In the genomic region with DNA sequence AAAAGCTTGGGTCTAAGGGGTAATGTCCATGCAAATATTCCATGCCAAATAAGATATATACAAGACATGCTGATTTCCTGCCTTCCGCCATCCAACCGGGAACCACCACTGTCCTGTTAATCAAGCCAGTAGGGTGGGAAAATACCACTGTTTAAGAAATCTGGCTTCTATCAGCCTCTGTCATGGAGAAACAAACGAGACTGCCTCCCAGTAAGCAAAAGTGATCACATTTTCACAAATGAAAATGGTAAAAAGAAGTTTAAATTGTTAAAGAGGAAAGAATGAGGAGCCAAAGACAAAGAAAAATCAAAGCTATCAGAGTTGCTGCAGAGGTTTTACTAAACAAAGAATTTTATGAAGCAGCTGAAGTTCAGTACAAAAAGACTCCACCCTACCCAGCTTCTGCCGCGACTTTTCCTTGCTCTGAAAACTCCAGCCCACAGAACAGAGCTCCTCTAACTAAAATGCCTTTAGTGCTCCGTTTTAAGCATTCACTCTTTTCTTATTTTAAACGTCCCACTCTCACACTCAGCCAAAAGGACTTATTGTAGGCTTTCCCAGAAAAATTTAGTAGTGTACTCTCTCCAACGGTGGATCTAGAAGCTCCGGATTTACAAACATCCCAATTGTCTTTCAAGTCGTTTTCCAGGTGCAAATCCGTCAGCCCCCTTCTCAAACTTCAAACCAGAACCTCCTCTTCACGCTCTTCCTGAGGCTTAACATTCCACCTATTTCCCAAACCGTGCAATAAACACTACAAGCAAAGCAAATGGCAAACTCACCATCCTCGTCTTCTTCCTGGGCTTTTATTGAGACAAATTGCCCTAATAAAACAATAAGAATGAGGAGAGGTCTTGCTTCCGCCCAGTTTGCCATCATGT, we compare ENCODE assay signal across 10 cellular contexts. TPM values are rescaled to one million over a fixed set of nuclear protein-coding genes. Genes with fewer than 3 reads are reported as not detected.
A peak's percentile ranks its signal among the peaks of the same experiment; 100 is the strongest.
DNase-seq lines count a peak whose midpoint lies in the region; ATAC-seq, FAIRE-seq and TF ChIP-seq lines count a peak whose summit lies in the region.
"Had no signal": no experiment of that assay in that cellular context is flagged by ENCODE, and none has a peak within 500 bp of the region (broad histone marks: within the 10 kb centered on the region; RNA-seq: fewer than 3 reads in every experiment).

No MANE protein-coding gene starts in this region.

- H2BK15ac ChIP-seq in H1 (ENCODE audit: low read length), result no peak overlapping the region
- H2BK15ac ChIP-seq in mesenchymal stem cell (ENCODE audit: low read depth, poor library complexity, severe bottlenecking), result no peak overlapping the region

- POLR2A ChIA-PET in H1 (lab: Charles Lee; ENCODE audit: partially characterized antibody), result interaction anchor here (0.7 to 1.2 kb wide), 2 partner anchors 30 to 636 kb away, joined by 3 to 4 read pairs; no protein-coding TSS in a partner anchor

- peaks cover 16% of the 10 kb centered on the region for H3K27me3 Mint-ChIP-seq in activated T-cell treated with anti-CD3 and anti-CD28 coated beads, Interleukin-2, amount 50 U/mL, for 24 hours

- H2BK5ac ChIP-seq in H1 (ENCODE audit: low read depth, low read length) (peak overlapping the region; percentile 48; the same call in 1 of the 2 replicates), mesenchymal stem cell (ENCODE audit: low read depth, low read length, poor library complexity, severe bottlenecking) (no peak overlapping the region)

- H2AFZ ChIP-seq in H1 (ENCODE audit: low read length), result peak overlapping the region; percentile 88
- no peak overlapping the region for H2AFZ ChIP-seq in mesenchymal stem cell (ENCODE audit: low read depth, low read length)

- no peaks in the 10 kb centered on the region for H3K36me3 ChIP-seq in H1 (ENCODE audit: control insufficient read depth in 2 of 4, insufficient read depth in 4 of 4, low read length in 3 of 4)
- H3K36me3 ChIP-seq in mesenchymal stem cell (ENCODE audit: control insufficient read depth in 1 of 2, insufficient read depth in 2 of 2, low read depth in 1 of 2, low read length in 2 of 2), result peaks cover 0 to 3% of the 10 kb centered on the region in 2 experiments
- no peaks in the 10 kb centered on the region for H3K36me3 ChIP-seq in upper lobe of right lung
- H3K36me3 ChIP-seq: BLaER1 had no signal

- H4K91ac ChIP-seq in H1 (replicated peaks; ENCODE audit: insufficient read length, low read length) (no peak overlapping the region), mesenchymal stem cell (ENCODE audit: low read length) (no peak overlapping the region)

- no peak overlapping the region; the same call in 1 of the 2 replicates for H2BK20ac ChIP-seq in H1 (ENCODE audit: low read length)

- no peak for DNase-seq in activated T-cell treated with anti-CD3 and anti-CD28 coated beads, Interleukin-2, amount 50 U/mL, for 24 hours
- DNase-seq in activated T-cell treated with anti-CD3 and anti-CD28 coated beads, Interleukin-2, amount 50 U/mL, for 1 hour, result no peak
- DNase-seq in H1 (ENCODE audit: low read depth in 1 of 2, low spot score in 2 of 2) (no peak), mesenchymal stem cell (peak; percentile 90), upper lobe of right lung (no peak), DMS79 (lab: John Stamatoyannopoulos, UW) (no peak), NCI-H510A (lab: John Stamatoyannopoulos, UW) (no peak), NCI-H1436 (lab: John Stamatoyannopoulos, UW) (no peak)
- DNase-seq: activated CD4-positive, alpha-beta T cell treated with anti-CD3 and anti-CD28 coated beads, Interleukin-2, amount 50 U/mL, for 48 hours had no signal

- no peak overlapping the region for H3K23ac ChIP-seq in H1 (ENCODE audit: insufficient read length)
- H3K23ac ChIP-seq in mesenchymal stem cell (ENCODE audit: low read length in 2 of 2), result no peak overlapping the region

- no peaks in the 10 kb centered on the region for H4K20me1 ChIP-seq in H1 (replicated peaks in 1 of 2; ENCODE audit: control insufficient read depth in 1 of 2, insufficient read depth in 2 of 2, low read length in 2 of 2)
- H4K20me1 ChIP-seq: BLaER1 had no signal

- H3K4me3 ChIP-seq in H1 (ENCODE audit: extremely low read depth in 1 of 4, insufficient read depth in 2 of 4, low read depth in 3 of 4, low read length in 4 of 4), result peak overlapping the region; percentile 46 to 71 (median 58)
- peak overlapping the region; percentile 39 to 93 for H3K4me3 ChIP-seq in mesenchymal stem cell (ENCODE audit: insufficient read depth in 1 of 2, low read depth in 1 of 2, low read length in 2 of 2)
- H3K4me3 ChIP-seq in upper lobe of right lung, result peak overlapping the region; percentile 51
- H3K4me3 ChIP-seq: BLaER1 had no signal

- no peaks in the 10 kb centered on the region for H3K79me1 ChIP-seq in H1 (ENCODE audit: low read depth, low read length)
- H3K79me1 ChIP-seq in mesenchymal stem cell (replicated peaks; ENCODE audit: low read length, poor library complexity, severe bottlenecking), result no peaks in the 10 kb centered on the region

- intact Hi-C loops in upper lobe of right lung (cut with DNase I), result no loop called here

- no peak overlapping the region for H3K56ac ChIP-seq in H1 (replicated peaks; ENCODE audit: insufficient read length, low read depth, low read length)

- H3K27me3 ChIP-seq in H1 (replicated peaks in 1 of 4; ENCODE audit: control insufficient read depth in 3 of 4, extremely low read depth in 1 of 4, insufficient read depth in 3 of 4, low read length in 3 of 4), result no peaks in the 10 kb centered on the region
- no peaks in the 10 kb centered on the region for H3K27me3 ChIP-seq in mesenchymal stem cell (ENCODE audit: control insufficient read depth in 1 of 2, insufficient read depth in 1 of 2, low read length in 2 of 2)
- H3K27me3 ChIP-seq in upper lobe of right lung, result no peaks in the 10 kb centered on the region
- H3K27me3 ChIP-seq: BLaER1 had no signal

- no peak overlapping the region for H2AK5ac ChIP-seq in H1 (ENCODE audit: low read depth, low read length)
- no peak overlapping the region for H2AK5ac ChIP-seq in mesenchymal stem cell (ENCODE audit: low read length, severe bottlenecking)

- WGBS in H1 (ENCODE audit: extremely low coverage in 1 of 2, insufficient coverage in 1 of 2, insufficient read length in 1 of 2, insufficient replicate concordance in 2 of 2, low coverage in 1 of 2, low lambda C conversion rate in 2 of 2, missing lambda C conversion rate in 1 of 2), 2 experiments, result 10% methylated on average over 15 of the region's 15 CpGs; no CpG with 5 or more reads in 1 of the 2 experiments
- WGBS in mesenchymal stem cell, result under 1% methylated on average over 12 of the region's 15 CpGs

- CTCF ChIA-PET in H1 (lab: Charles Lee; ENCODE audit: partially characterized antibody), result interaction anchor here (0.6 to 3.6 kb wide), 23 partner anchors 8 to 234 kb away, joined by 3 to 16 read pairs (median 4); no protein-coding TSS in a partner anchor

- no peak overlapping the region for H3K27ac Mint-ChIP-seq in activated T-cell treated with anti-CD3 and anti-CD28 coated beads, Interleukin-2, amount 50 U/mL, for 24 hours

- H4K8ac ChIP-seq in H1 (ENCODE audit: extremely low read depth, insufficient read depth, low read length), result no peak overlapping the region
- no peak overlapping the region for H4K8ac ChIP-seq in mesenchymal stem cell (ENCODE audit: low read length)

- peaks cover 6% of the 10 kb centered on the region for H3K23me2 ChIP-seq in H1 (ENCODE audit: low read depth, low read length)

- ATAC-seq in upper lobe of right lung, result no peak

- H3K4me1 ChIP-seq in H1 (replicated peaks in 1 of 4; ENCODE audit: control insufficient read depth in 3 of 4, insufficient read depth in 4 of 4, low read length in 3 of 4) (no peaks in the 10 kb centered on the region; a peak in 3 of 7 replicates), mesenchymal stem cell (ENCODE audit: control insufficient read depth, insufficient read depth, low read depth, low read length) (peaks cover 1% of the 10 kb centered on the region), upper lobe of right lung (no peaks in the 10 kb centered on the region)
- H3K4me1 ChIP-seq: BLaER1 had no signal

- TF ChIP-seq EP300 in H1 (IDR thresholded peaks at IDR 0.05; ENCODE audit: borderline replicate concordance in 1 of 2, low read depth in 2 of 2, low read length in 2 of 2), result no peak

- H2BK120ac ChIP-seq in H1 (replicated peaks; ENCODE audit: low read depth, low read length) (no peak overlapping the region), mesenchymal stem cell (ENCODE audit: low read depth, low read length) (no peak overlapping the region)

- H3K4me2 ChIP-seq in H1 (ENCODE audit: insufficient read depth in 1 of 2, low read depth in 2 of 2, low read length in 2 of 2) (peak overlapping the region; percentile 68 to 94), mesenchymal stem cell (ENCODE audit: low read length, poor library complexity, severe bottlenecking) (peak overlapping the region; percentile 78)
- H3K4me2 ChIP-seq: BLaER1 had no signal

- no peaks in the 10 kb centered on the region for H3K9me3 Mint-ChIP-seq in activated T-cell treated with anti-CD3 and anti-CD28 coated beads, Interleukin-2, amount 50 U/mL, for 24 hours

- TF ChIP-seq RAD21 in H1 (IDR thresholded peaks at IDR 0.05 in 1 of 2, conservative IDR thresholded peaks at IDR 0.05 in 1 of 2; ENCODE audit: low read depth in 2 of 2, low read length in 2 of 2), result no peak

- FAIRE-seq in H1 (lab: Jason Lieb, UNC), result peak; percentile 36

- H3K9me3 ChIP-seq in H1 (ENCODE audit: insufficient read depth in 2 of 2, low read depth in 1 of 2, low read length in 1 of 2) (no peaks in the 10 kb centered on the region; a peak in 1 of 4 replicates), mesenchymal stem cell (ENCODE audit: control insufficient read depth, low read length) (no peaks in the 10 kb centered on the region), upper lobe of right lung (no peaks in the 10 kb centered on the region)
- H3K9me3 ChIP-seq: BLaER1 had no signal

- no peak overlapping the region for H4K5ac ChIP-seq in H1 (ENCODE audit: insufficient read length, low read depth, low read length)

- H3K4ac ChIP-seq in H1 (replicated peaks; ENCODE audit: insufficient read length, low read depth, low read length) (no peak overlapping the region), mesenchymal stem cell (ENCODE audit: low read depth in 1 of 2, low read length in 2 of 2) (peak overlapping the region; percentile 5 to 78)

- no peak for TF ChIP-seq POLR2A in H1 (IDR thresholded peaks at IDR 0.05; ENCODE audit: control extremely low read depth in 1 of 2, low read depth in 2 of 2, low read length in 2 of 2)

- H3K4me1 Mint-ChIP-seq in activated T-cell treated with anti-CD3 and anti-CD28 coated beads, Interleukin-2, amount 50 U/mL, for 24 hours (ENCODE audit: low read depth), result peaks cover 12% of the 10 kb centered on the region

- H3K79me2 ChIP-seq in H1 (ENCODE audit: control insufficient read depth in 1 of 2, insufficient read depth in 2 of 2, low read length in 2 of 2), result peaks cover 0 to 17% of the 10 kb centered on the region in 2 experiments; a peak in 1 of 4 replicates

- TF ChIP-seq CTCF in H1 (IDR thresholded peaks at IDR 0.05; ENCODE audit: control extremely low read depth in 1 of 3, insufficient read depth in 1 of 3, low read depth in 1 of 3, low read length in 3 of 3) (no peak), upper lobe of right lung (IDR thresholded peaks at IDR 0.05) (no peak)

- H3K27ac ChIP-seq in H1 (ENCODE audit: low read depth, low read length), result no peak overlapping the region
- peak overlapping the region; percentile 94 for H3K27ac ChIP-seq in mesenchymal stem cell (ENCODE audit: low read length, poor library complexity, severe bottlenecking)
- H3K27ac ChIP-seq in upper lobe of right lung, result peak overlapping the region; percentile 32
- H3K27ac ChIP-seq: BLaER1 had no signal

- H3K36me3 Mint-ChIP-seq in activated T-cell treated with anti-CD3 and anti-CD28 coated beads, Interleukin-2, amount 50 U/mL, for 24 hours (ENCODE audit: low read depth), result no peaks in the 10 kb centered on the region

- H2BK12ac ChIP-seq in H1 (ENCODE audit: low read depth, low read length) (no peak overlapping the region; the same call in 1 of the 2 replicates), mesenchymal stem cell (ENCODE audit: low read length in 2 of 2) (peak overlapping the region in 1 of 2 experiments; percentile 5)

- H3K9ac ChIP-seq in H1 (replicated peaks in 1 of 4; ENCODE audit: extremely low read depth in 1 of 4, low read depth in 3 of 4, low read length in 3 of 4) (peak overlapping the region in 3 of 4 experiments; percentile 5 to 41 (median 34); a peak in 4 of 7 replicates), mesenchymal stem cell (ENCODE audit: low read length) (peak overlapping the region; percentile 97)
- H3K9ac ChIP-seq: BLaER1 had no signal

- H3K4me3 Mint-ChIP-seq in activated T-cell treated with anti-CD3 and anti-CD28 coated beads, Interleukin-2, amount 50 U/mL, for 24 hours, result peak overlapping the region; percentile 2

- H3K18ac ChIP-seq in H1 (ENCODE audit: extremely low read depth, low read length) (peak overlapping the region; percentile 51; the same call in 1 of the 2 replicates), mesenchymal stem cell (ENCODE audit: low read depth in 1 of 2, low read length in 2 of 2) (peak overlapping the region; percentile 38 to 93)

- H3K14ac ChIP-seq in H1 (ENCODE audit: insufficient read length), result no peak overlapping the region
- no peak overlapping the region for H3K14ac ChIP-seq in mesenchymal stem cell (ENCODE audit: low read length in 2 of 2)

RNA-seq across cellular contexts. Expression of a gene that starts 0.6 kb away (rescaled TPM):
- 22.8 and 24.2 TPM in 2 replicates for total RNA-seq in H1 (2021; fragmentation: NEBNext Ultra II Directional; extraction: Animal tissue kit (Norgen Biotek cat#: 25700))
- polyA plus RNA-seq in H1 (2011; rRNA removed), result 4.2 and 4.7 TPM in 2 replicates
- polyA plus RNA-seq in H1 (2011; cell fraction: cytosol; rRNA removed), result 7.3 TPM
- 18.4 TPM for polyA plus RNA-seq in H1 (2011; cell fraction: nucleus; rRNA removed)
- polyA plus RNA-seq in H1 (2012, experiment 1 of 2), result 12.7 to 18.2 TPM (median 16.4 TPM) in 4 replicates
- 2.7 TPM for polyA plus RNA-seq in H1 (2012, experiment 2 of 2)
- polyA plus RNA-seq in H1 (2013, experiment 1 of 2), result 65.9 TPM
- 64.0 TPM for polyA plus RNA-seq in H1 (2013, experiment 2 of 2)
- 11.3 and 21.6 TPM in 2 replicates for polyA minus RNA-seq in H1 (2011; rRNA and poly(A)+ RNA removed)
- polyA minus RNA-seq in H1 (2011; cell fraction: cytosol; rRNA and poly(A)+ RNA removed), result 5.9 TPM
- 8.8 TPM for polyA minus RNA-seq in H1 (2011; cell fraction: nucleus; rRNA and poly(A)+ RNA removed)
- polyA plus RNA-seq in mesenchymal stem cell (2013, experiment 1 of 2), result 506 TPM
- 508 TPM for polyA plus RNA-seq in mesenchymal stem cell (2013, experiment 2 of 2)
- 29.8 TPM for total RNA-seq in upper lobe of right lung
